1 cellular context compared by ENCODE assay signal in genomic region chr6:26087284-26088115, GRCh38.
TF ChIP-seq lines count a peak whose summit lies in the region.

A gene with protein sequence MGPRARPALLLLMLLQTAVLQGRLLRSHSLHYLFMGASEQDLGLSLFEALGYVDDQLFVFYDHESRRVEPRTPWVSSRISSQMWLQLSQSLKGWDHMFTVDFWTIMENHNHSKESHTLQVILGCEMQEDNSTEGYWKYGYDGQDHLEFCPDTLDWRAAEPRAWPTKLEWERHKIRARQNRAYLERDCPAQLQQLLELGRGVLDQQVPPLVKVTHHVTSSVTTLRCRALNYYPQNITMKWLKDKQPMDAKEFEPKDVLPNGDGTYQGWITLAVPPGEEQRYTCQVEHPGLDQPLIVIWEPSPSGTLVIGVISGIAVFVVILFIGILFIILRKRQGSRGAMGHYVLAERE (plus strand): TSS chr6:26087429. CDS start chr6:26087441, 12 bp downstream.

TF ChIP-seq in HepG2, 621 proteins besides CTCF, POLR2A, EP300 and RAD21 (continued from another document and continues in another):
- TF ChIP-seq ZNF572 (CRISPR knock-in tag; IDR thresholded peaks at IDR 0.05) (peak; percentile 59; the same call in 1 of the 2 replicates), HMGXB4 (CRISPR knock-in tag; IDR thresholded peaks at IDR 0.05; ENCODE audit: borderline replicate concordance in 1 of 2, low read depth in 1 of 2) (peak; percentile 91 to 92; a peak in 3 of 4 replicates), MAZ (IDR thresholded peaks at IDR 0.05; ENCODE audit: borderline replicate concordance, low read depth, low read length) (no peak), MAZ (CRISPR knock-in tag; IDR thresholded peaks at IDR 0.05; ENCODE audit: low read depth) (0 out of 2 replicates have a peak, but pooled peaks have one; percentile 44), YEATS4 (CRISPR knock-in tag; IDR thresholded peaks at IDR 0.05; ENCODE audit: borderline replicate concordance) (peak; percentile 48), ZBTB46 (CRISPR knock-in tag; IDR thresholded peaks at IDR 0.05; ENCODE audit: borderline replicate concordance) (no peak), ZBTB7B (CRISPR knock-in tag; IDR thresholded peaks at IDR 0.05) (peak; percentile 86), FOXK2 (IDR thresholded peaks at IDR 0.05) (no peak), ZBTB1 (CRISPR knock-in tag; IDR thresholded peaks at IDR 0.05; ENCODE audit: borderline replicate concordance) (no peak), ZNF691 (CRISPR knock-in tag; IDR thresholded peaks at IDR 0.05; ENCODE audit: borderline replicate concordance, low read depth) (peak; percentile 80; the same call in 1 of the 2 replicates), ELF4 (CRISPR knock-in tag; IDR thresholded peaks at IDR 0.05; ENCODE audit: borderline replicate concordance) (no peak; the same call in 1 of the 2 replicates), SKI (IDR thresholded peaks at IDR 0.05; ENCODE audit: partially characterized antibody) (no peak), TMF1 (CRISPR knock-in tag; IDR thresholded peaks at IDR 0.05; ENCODE audit: low read depth) (no peak; the same call in 1 of the 2 replicates), ZNF597 (CRISPR knock-in tag; IDR thresholded peaks at IDR 0.05) (no peak), ZNF383 (CRISPR knock-in tag; IDR thresholded peaks at IDR 0.05; ENCODE audit: borderline replicate concordance) (no peak), SIX1 (CRISPR knock-in tag; IDR thresholded peaks at IDR 0.05; ENCODE audit: borderline replicate concordance) (peak; percentile 52; the same call in 1 of the 2 replicates), POGZ (CRISPR knock-in tag; IDR thresholded peaks at IDR 0.05) (peak; percentile 53; the same call in 1 of the 2 replicates), ZSCAN22 (CRISPR knock-in tag; IDR thresholded peaks at IDR 0.05) (no peak), MLLT10 (CRISPR knock-in tag; IDR thresholded peaks at IDR 0.05) (no peak), TBP (CRISPR knock-in tag; IDR thresholded peaks at IDR 0.05) (no peak), ZBTB39 (CRISPR knock-in tag; IDR thresholded peaks at IDR 0.05) (no peak), KDM2A (CRISPR knock-in tag; IDR thresholded peaks at IDR 0.05; ENCODE audit: borderline replicate concordance, low read depth) (no peak; the same call in 1 of the 2 replicates), BRD4 (CRISPR knock-in tag; IDR thresholded peaks at IDR 0.05) (no peak), SUZ12 (IDR thresholded peaks at IDR 0.05; ENCODE audit: low read depth, low read length) (no peak), STAG1 (CRISPR knock-in tag; IDR thresholded peaks at IDR 0.05) (no peak)
- TF ChIP-seq, protein P1, sequence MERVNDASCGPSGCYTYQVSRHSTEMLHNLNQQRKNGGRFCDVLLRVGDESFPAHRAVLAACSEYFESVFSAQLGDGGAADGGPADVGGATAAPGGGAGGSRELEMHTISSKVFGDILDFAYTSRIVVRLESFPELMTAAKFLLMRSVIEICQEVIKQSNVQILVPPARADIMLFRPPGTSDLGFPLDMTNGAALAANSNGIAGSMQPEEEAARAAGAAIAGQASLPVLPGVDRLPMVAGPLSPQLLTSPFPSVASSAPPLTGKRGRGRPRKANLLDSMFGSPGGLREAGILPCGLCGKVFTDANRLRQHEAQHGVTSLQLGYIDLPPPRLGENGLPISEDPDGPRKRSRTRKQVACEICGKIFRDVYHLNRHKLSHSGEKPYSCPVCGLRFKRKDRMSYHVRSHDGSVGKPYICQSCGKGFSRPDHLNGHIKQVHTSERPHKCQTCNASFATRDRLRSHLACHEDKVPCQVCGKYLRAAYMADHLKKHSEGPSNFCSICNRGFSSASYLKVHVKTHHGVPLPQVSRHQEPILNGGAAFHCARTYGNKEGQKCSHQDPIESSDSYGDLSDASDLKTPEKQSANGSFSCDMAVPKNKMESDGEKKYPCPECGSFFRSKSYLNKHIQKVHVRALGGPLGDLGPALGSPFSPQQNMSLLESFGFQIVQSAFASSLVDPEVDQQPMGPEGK (CRISPR knock-in tag; IDR thresholded peaks at IDR 0.05), result peak; percentile 89
- TF ChIP-seq, protein P2, sequence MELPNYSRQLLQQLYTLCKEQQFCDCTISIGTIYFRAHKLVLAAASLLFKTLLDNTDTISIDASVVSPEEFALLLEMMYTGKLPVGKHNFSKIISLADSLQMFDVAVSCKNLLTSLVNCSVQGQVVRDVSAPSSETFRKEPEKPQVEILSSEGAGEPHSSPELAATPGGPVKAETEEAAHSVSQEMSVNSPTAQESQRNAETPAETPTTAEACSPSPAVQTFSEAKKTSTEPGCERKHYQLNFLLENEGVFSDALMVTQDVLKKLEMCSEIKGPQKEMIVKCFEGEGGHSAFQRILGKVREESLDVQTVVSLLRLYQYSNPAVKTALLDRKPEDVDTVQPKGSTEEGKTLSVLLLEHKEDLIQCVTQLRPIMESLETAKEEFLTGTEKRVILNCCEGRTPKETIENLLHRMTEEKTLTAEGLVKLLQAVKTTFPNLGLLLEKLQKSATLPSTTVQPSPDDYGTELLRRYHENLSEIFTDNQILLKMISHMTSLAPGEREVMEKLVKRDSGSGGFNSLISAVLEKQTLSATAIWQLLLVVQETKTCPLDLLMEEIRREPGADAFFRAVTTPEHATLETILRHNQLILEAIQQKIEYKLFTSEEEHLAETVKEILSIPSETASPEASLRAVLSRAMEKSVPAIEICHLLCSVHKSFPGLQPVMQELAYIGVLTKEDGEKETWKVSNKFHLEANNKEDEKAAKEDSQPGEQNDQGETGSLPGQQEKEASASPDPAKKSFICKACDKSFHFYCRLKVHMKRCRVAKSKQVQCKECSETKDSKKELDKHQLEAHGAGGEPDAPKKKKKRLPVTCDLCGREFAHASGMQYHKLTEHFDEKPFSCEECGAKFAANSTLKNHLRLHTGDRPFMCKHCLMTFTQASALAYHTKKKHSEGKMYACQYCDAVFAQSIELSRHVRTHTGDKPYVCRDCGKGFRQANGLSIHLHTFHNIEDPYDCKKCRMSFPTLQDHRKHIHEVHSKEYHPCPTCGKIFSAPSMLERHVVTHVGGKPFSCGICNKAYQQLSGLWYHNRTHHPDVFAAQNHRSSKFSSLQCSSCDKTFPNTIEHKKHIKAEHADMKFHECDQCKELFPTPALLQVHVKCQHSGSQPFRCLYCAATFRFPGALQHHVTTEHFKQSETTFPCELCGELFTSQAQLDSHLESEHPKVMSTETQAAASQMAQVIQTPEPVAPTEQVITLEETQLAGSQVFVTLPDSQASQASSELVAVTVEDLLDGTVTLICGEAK (IDR thresholded peaks at IDR 0.05), result no peak
- TF ChIP-seq, protein P2 (CRISPR knock-in tag; IDR thresholded peaks at IDR 0.05), result peak; percentile 58; the same call in 1 of the 2 replicates
